8 cellular contexts compared by ENCODE assay signal in genomic region chr19:35154535-35155406, GRCh38. TPM values are rescaled to one million over a fixed set of nuclear protein-coding genes. Genes with fewer than 3 reads are reported as not detected.
DNase-seq lines count a peak whose midpoint lies in the region; ATAC-seq and TF ChIP-seq lines count a peak whose summit lies in the region.

Gene FXYD5, plus strand, starts transcription at chr19:35154735. Its CDS starts 816 bp downstream, at chr19:35155551.

- WGBS in GM23248 (ENCODE audit: low coverage in 1 of 2, low lambda C conversion rate in 2 of 2, missing lambda C conversion rate in 2 of 2), 2 experiments, result 1% methylated on average over 24 to 49 of the region's 49 CpGs

- TF ChIP-seq CTCF in Peyer's patch (IDR thresholded peaks at IDR 0.05), result peak in 1 of 6 experiments; percentile 8
- TF ChIP-seq CTCF in fibroblast of lung (conservative IDR thresholded peaks at IDR 0.05 in 1 of 2, IDR thresholded peaks at IDR 0.05 in 1 of 2; ENCODE audit: low read depth in 1 of 2, low read length in 2 of 2), result no peak
- TF ChIP-seq CTCF in neural progenitor cell (IDR thresholded peaks at IDR 0.05), result no peak
- no peak for TF ChIP-seq CTCF in BE2C (IDR thresholded peaks at IDR 0.05; ENCODE audit: low read depth, low read length)

- H3K36me3 ChIP-seq in GM23248 (ENCODE audit: low read depth) (peaks cover 25% of the 10 kb centered on the region), Peyer's patch (no peaks in the 10 kb centered on the region), fibroblast of lung (ENCODE audit: control insufficient read depth, insufficient read depth, low read length) (peaks cover 8% of the 10 kb centered on the region), neural progenitor cell (no peaks in the 10 kb centered on the region), subcutaneous abdominal adipose tissue (ENCODE audit: control insufficient read depth in 5 of 5, insufficient read depth in 5 of 5, low read length in 5 of 5) (peaks cover 3 to 31% (median 20%) of the 10 kb centered on the region in 5 donors), BE2C (no peaks in the 10 kb centered on the region)

- H3F3A ChIP-seq in GM23248 (ENCODE audit: insufficient read depth) (no peaks in the 10 kb centered on the region), neural progenitor cell (ENCODE audit: low read depth) (peaks cover 6% of the 10 kb centered on the region)

- H4K20me1 ChIP-seq in GM23248 (ENCODE audit: insufficient read depth), result 0 out of 2 replicates have a peak, but pooled peaks cover 5% of the 10 kb centered on the region
- no peaks in the 10 kb centered on the region for H4K20me1 ChIP-seq in fibroblast of lung (ENCODE audit: control insufficient read depth, extremely low read depth, insufficient read depth, low read length)
- H4K20me1 ChIP-seq in neural progenitor cell (ENCODE audit: low read depth), result no peaks in the 10 kb centered on the region

- no peak for TF ChIP-seq POLR2A in Peyer's patch (IDR thresholded peaks at IDR 0.05)

- H3K9ac ChIP-seq in GM23248 (peak within 1 kb of the TSS; percentile 100), fibroblast of lung (ENCODE audit: insufficient read depth, low read length) (peak within 1 kb of the TSS; percentile 68), neural progenitor cell (no peak within 1 kb of the TSS), subcutaneous abdominal adipose tissue (ENCODE audit: low read length in 5 of 5) (peak within 1 kb of the TSS in 4 of 5 donors; percentile 57 to 85 (median 74))

- peak; percentile 81 to 83 for ATAC-seq in activated T-cell treated with anti-CD3 and anti-CD28 coated beads, Interleukin-2, amount 50 U/mL, for 4 hours

- DNase-seq in AG08396 (ENCODE audit: low spot score), result peak; percentile 88
- DNase-seq in GM23248, result peak; percentile 96
- DNase-seq in Peyer's patch, result peak in 2 of 3 donors; percentile 76 to 87
- DNase-seq in activated T-cell treated with anti-CD3 and anti-CD28 coated beads, Interleukin-2, amount 50 U/mL, for 4 hours, result peak; percentile 84
- peak; percentile 69 to 81 for DNase-seq in fibroblast of lung (ENCODE audit: low read depth in 2 of 2)
- peak; percentile 72 for DNase-seq in neural progenitor cell (ENCODE audit: low spot score)
- no peak for DNase-seq in BE2C

- H3K9me3 Mint-ChIP-seq in activated T-cell treated with anti-CD3 and anti-CD28 coated beads, Interleukin-2, amount 50 U/mL, for 4 hours, result no peaks in the 10 kb centered on the region
- no peaks in the 10 kb centered on the region for H3K9me3 Mint-ChIP-seq in neural progenitor cell

- peak within 1 kb of the TSS; percentile 93 for H2AFZ ChIP-seq in GM23248
- H2AFZ ChIP-seq in fibroblast of lung (ENCODE audit: low read length), result peak within 1 kb of the TSS; percentile 87
- peak within 1 kb of the TSS; percentile 91 for H2AFZ ChIP-seq in neural progenitor cell (replicated peaks)

- no peaks in the 10 kb centered on the region for H3K27me3 Mint-ChIP-seq in activated T-cell treated with anti-CD3 and anti-CD28 coated beads, Interleukin-2, amount 50 U/mL, for 4 hours (ENCODE audit: low read depth)
- H3K27me3 Mint-ChIP-seq in neural progenitor cell (ENCODE audit: insufficient read depth, low read depth), result peaks cover 56% of the 10 kb centered on the region

- peak within 1 kb of the TSS; percentile 99 for H3K4me3 Mint-ChIP-seq in activated T-cell treated with anti-CD3 and anti-CD28 coated beads, Interleukin-2, amount 50 U/mL, for 4 hours
- H3K4me3 Mint-ChIP-seq in neural progenitor cell, result peak within 1 kb of the TSS; percentile 81

- H3K9me3 ChIP-seq in GM23248 (ENCODE audit: low read depth) (no peaks in the 10 kb centered on the region), Peyer's patch (no peaks in the 10 kb centered on the region), fibroblast of lung (ENCODE audit: control insufficient read depth, insufficient read depth, low read depth, low read length) (no peaks in the 10 kb centered on the region), neural progenitor cell (ENCODE audit: low read depth) (no peaks in the 10 kb centered on the region), subcutaneous abdominal adipose tissue (ENCODE audit: control insufficient read depth in 5 of 5, low read length in 5 of 5) (no peaks in the 10 kb centered on the region), BE2C (0 out of 2 replicates have a peak, but pooled peaks cover 2% of the 10 kb centered on the region)

- H3K27ac Mint-ChIP-seq in neural progenitor cell, result no peak within 1 kb of the TSS

- in situ Hi-C loops in GM23248 (cut with MboI), result no loop called here

- H3K4me1 Mint-ChIP-seq in activated T-cell treated with anti-CD3 and anti-CD28 coated beads, Interleukin-2, amount 50 U/mL, for 4 hours (ENCODE audit: low read depth), result peaks cover 48% of the 10 kb centered on the region
- peaks cover 21% of the 10 kb centered on the region for H3K4me1 Mint-ChIP-seq in neural progenitor cell

- H3K36me3 Mint-ChIP-seq in activated T-cell treated with anti-CD3 and anti-CD28 coated beads, Interleukin-2, amount 50 U/mL, for 4 hours (ENCODE audit: insufficient read depth), result peaks cover 30% of the 10 kb centered on the region
- no peaks in the 10 kb centered on the region for H3K36me3 Mint-ChIP-seq in neural progenitor cell

- H3K27ac ChIP-seq in GM23248, result peak within 1 kb of the TSS; percentile 93
- peak within 1 kb of the TSS; percentile 77 to 93 (median 89) for H3K27ac ChIP-seq in Peyer's patch
- H3K27ac ChIP-seq in fibroblast of lung (ENCODE audit: insufficient read depth, low read length), result peak within 1 kb of the TSS; percentile 92
- no peak within 1 kb of the TSS for H3K27ac ChIP-seq in neural progenitor cell
- H3K27ac ChIP-seq in subcutaneous abdominal adipose tissue (ENCODE audit: low read depth, low read length), result peak within 1 kb of the TSS; percentile 74

- no peaks in the 10 kb centered on the region for H3K9me2 ChIP-seq in GM23248 (ENCODE audit: insufficient read depth)

- H3K4me3 ChIP-seq in GM23248 (peak within 1 kb of the TSS; percentile 100), Peyer's patch (peak within 1 kb of the TSS; percentile 66 to 84 (median 70)), fibroblast of lung (replicated peaks in 1 of 4; ENCODE audit: control extremely low read depth in 1 of 4, insufficient read depth in 1 of 4, low read depth in 3 of 4, low read length in 4 of 4) (peak within 1 kb of the TSS; percentile 69 to 90 (median 86)), neural progenitor cell (peak within 1 kb of the TSS; percentile 55), subcutaneous abdominal adipose tissue (ENCODE audit: low read depth in 1 of 5, low read length in 5 of 5) (peak within 1 kb of the TSS; percentile 71 to 90 (median 87)), BE2C (ENCODE audit: low read depth, low read length) (no peak within 1 kb of the TSS)

- peak within 1 kb of the TSS; percentile 87 for H3K4me2 ChIP-seq in GM23248 (ENCODE audit: unreplicated experiment)
- peak within 1 kb of the TSS; percentile 92 for H3K4me2 ChIP-seq in fibroblast of lung (ENCODE audit: extremely low read depth, insufficient read depth, low read length)
- peak within 1 kb of the TSS; percentile 85 for H3K4me2 ChIP-seq in neural progenitor cell

- H3K27me3 ChIP-seq in GM23248 (replicated peaks; ENCODE audit: insufficient read depth) (no peaks in the 10 kb centered on the region), Peyer's patch (peaks cover 0 to 11% of the 10 kb centered on the region in 2 donors), fibroblast of lung (ENCODE audit: control insufficient read depth, insufficient read depth, low read length) (no peaks in the 10 kb centered on the region), neural progenitor cell (peaks cover 43% of the 10 kb centered on the region), subcutaneous abdominal adipose tissue (ENCODE audit: control insufficient read depth in 5 of 5, insufficient read depth in 4 of 5, low read length in 5 of 5) (peaks cover 5 to 33% (median 16%) of the 10 kb centered on the region in 5 donors), BE2C (peaks cover 81% of the 10 kb centered on the region)

- H3K79me2 ChIP-seq in GM23248 (ENCODE audit: insufficient read depth) (peaks cover 41% of the 10 kb centered on the region), fibroblast of lung (ENCODE audit: control insufficient read depth, insufficient read depth, low read length) (peaks cover 22% of the 10 kb centered on the region), neural progenitor cell (ENCODE audit: low read depth) (no peaks in the 10 kb centered on the region)

- H3K4me1 ChIP-seq in GM23248 (ENCODE audit: insufficient read depth) (peaks cover 7% of the 10 kb centered on the region), Peyer's patch (peaks cover 0 to 25% (median 4%) of the 10 kb centered on the region in 4 donors), fibroblast of lung (ENCODE audit: control insufficient read depth, extremely low read depth, insufficient read depth, low read length) (peaks cover 2% of the 10 kb centered on the region), neural progenitor cell (peaks cover 12% of the 10 kb centered on the region), subcutaneous abdominal adipose tissue (ENCODE audit: control insufficient read depth in 5 of 5, insufficient read depth in 5 of 5, low read length in 5 of 5) (peaks cover 0 to 38% (median 30%) of the 10 kb centered on the region in 5 donors), BE2C (no peaks in the 10 kb centered on the region)

RNA-seq across cellular contexts. Expression of gene FXYD5, which starts in this region (rescaled TPM):
- 209 and 233 TPM in 2 replicates for total RNA-seq in GM23248 (2014; rRNA removed; shearing (Covaris generic))
- polyA plus RNA-seq in GM23248 (2016; fragmentation: Nextera tagmentation; extraction: Ambion mirVana), result 496 and 515 TPM in 2 replicates
- 10 to 100 TPM in 3 of 4 donors, 1 to 10 TPM in 1; 6.0 to 67.7 (median 22.2) TPM for total RNA-seq in Peyer's patch
- 100 to 1,000 TPM; 363 to 466 (median 421) TPM for total RNA-seq in activated T-cell treated with anti-CD3 and anti-CD28 coated beads, Interleukin-2, amount 50 U/mL, for 4 hours
- total RNA-seq in fibroblast of lung, result 10.5 and 19.8 TPM in 2 replicates
- polyA plus RNA-seq in fibroblast of lung, result 100 and 187 TPM in 2 replicates
- 155 and 295 TPM in 2 replicates for polyA plus RNA-seq in fibroblast of lung (2012)
- 285 and 365 TPM in 2 replicates for polyA minus RNA-seq in fibroblast of lung (ENCODE audit: low replicate concordance)
- 7.8 and 11.6 TPM in 2 replicates for total RNA-seq in neural progenitor cell (ENCODE audit: low replicate concordance)
- 4.5 TPM for polyA plus RNA-seq in BE2C (2012; ENCODE audit: insufficient read depth, insufficient read length, low read depth)
